Comparison of ENCODE assay signal across 11 cellular contexts in the genomic region with DNA sequence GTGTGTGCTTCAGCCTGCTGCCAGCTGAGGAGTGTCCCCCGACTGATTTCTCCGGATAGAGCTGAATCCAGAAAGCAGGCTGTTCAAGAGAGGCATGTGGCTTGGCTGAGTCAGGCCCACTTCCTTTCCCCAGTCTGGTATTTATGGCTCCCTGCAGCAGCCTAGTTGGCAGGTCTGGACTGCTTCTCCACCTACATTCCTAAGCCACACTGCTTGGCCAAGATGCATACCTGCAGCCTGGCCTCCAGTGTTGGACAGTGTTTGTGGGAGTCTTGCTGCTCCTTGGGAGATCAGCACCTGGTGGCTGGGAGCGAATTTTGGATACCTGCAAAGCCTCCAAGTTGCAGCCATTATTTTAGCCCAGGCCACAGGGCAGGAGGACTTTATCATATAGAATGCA.
A peak's percentile ranks its signal among the peaks of the same experiment; 100 is the strongest.
DNase-seq lines count a peak whose midpoint lies in the region; ATAC-seq, FAIRE-seq and TF ChIP-seq lines count a peak whose summit lies in the region.
"Had no signal": no experiment of that assay in that cellular context is flagged by ENCODE, and none has a peak within 500 bp of the region (broad histone marks: within the 10 kb centered on the region; RNA-seq: fewer than 3 reads in every experiment).

No MANE protein-coding gene starts in this region.

- TF ChIP-seq CTCF in IMR-90 (conservative IDR thresholded peaks at IDR 0.05; ENCODE audit: low read depth, low read length), result no peak
- TF ChIP-seq CTCF in astrocyte of the spinal cord (IDR thresholded peaks at IDR 0.05; ENCODE audit: low read depth, low read length), result no peak
- peak; percentile 22 to 54 (median 30) for TF ChIP-seq CTCF in keratinocyte (optimal IDR thresholded peaks at IDR 0.05 in 1 of 3, IDR thresholded peaks at IDR 0.05 in 1 of 3, conservative IDR thresholded peaks at IDR 0.05 in 1 of 3; ENCODE audit: extremely low read depth in 1 of 3, insufficient read depth in 2 of 3, low read length in 3 of 3)

- H3K36me3 ChIP-seq in IMR-90 (ENCODE audit: control insufficient read depth, insufficient read depth, low read length) (no peaks in the 10 kb centered on the region), keratinocyte (ENCODE audit: control insufficient read depth in 2 of 2, extremely low read depth in 1 of 2, insufficient read depth in 2 of 2, low read length in 2 of 2) (no peaks in the 10 kb centered on the region)
- H3K36me3 ChIP-seq: heart left ventricle had no signal

- H4K20me1 ChIP-seq in IMR-90 (ENCODE audit: insufficient read depth, low read length) (no peaks in the 10 kb centered on the region), keratinocyte (ENCODE audit: control insufficient read depth, extremely low read depth, insufficient read depth, low read length) (no peaks in the 10 kb centered on the region)

- H3K4me3 ChIP-seq in IMR-90 (ENCODE audit: insufficient read depth, low read depth, low read length) (no peak overlapping the region), astrocyte of the spinal cord (ENCODE audit: low read depth, low read length) (no peak overlapping the region), keratinocyte (ENCODE audit: control insufficient read depth in 2 of 3, extremely low read depth in 1 of 3, insufficient read depth in 2 of 3, low read depth in 1 of 3, low read length in 3 of 3) (peak overlapping the region in 1 of 3 experiments; percentile 19)
- H3K4me3 ChIP-seq: body of pancreas, heart left ventricle had no signal

- no peaks in the 10 kb centered on the region for H3K4me1 Mint-ChIP-seq in effector memory CD8-positive, alpha-beta T cell (ENCODE audit: low read depth in 2 of 2)

- POLR2A ChIA-PET in IMR-90 (lab: Charles Lee; ENCODE audit: unreplicated experiment), result no interaction called here

- dilution Hi-C loops in IMR-90 (cut with HindIII; ENCODE audit: low sequenced_read_pairs, unreplicated experiment), result no loop called here
- dilution Hi-C loops in keratinocyte (cut with MboI; ENCODE audit: extremely low pct_ligation_motif_present, low sequenced_read_pairs), result no loop called here

- no peak for TF ChIP-seq RAD21 in IMR-90 (IDR thresholded peaks at IDR 0.05; ENCODE audit: low read length)

- no peaks in the 10 kb centered on the region for H3K36me3 Mint-ChIP-seq in effector memory CD8-positive, alpha-beta T cell (ENCODE audit: insufficient read depth)

- H3K9me3 Mint-ChIP-seq in effector memory CD8-positive, alpha-beta T cell, result peaks cover 6 to 13% of the 10 kb centered on the region in 2 donors

- H3K14ac ChIP-seq in IMR-90 (replicated peaks; ENCODE audit: low read depth, low read length), result 0 out of 2 replicates have a peak overlapping the region, but pooled peaks have one; percentile 29

- peaks cover 2% of the 10 kb centered on the region for H3K4me1 ChIP-seq in IMR-90 (ENCODE audit: control insufficient read depth, insufficient read depth, low read length)
- peaks cover 27% of the 10 kb centered on the region for H3K4me1 ChIP-seq in keratinocyte (ENCODE audit: control insufficient read depth, extremely low read depth, insufficient read depth, low read length)
- H3K4me1 ChIP-seq: body of pancreas had no signal

- CTCF ChIA-PET in IMR-90 (lab: Yijun Ruan, JAX), result interaction anchor here (0.5 kb wide), 1 partner anchor 713 kb away, joined by 3 read pairs; no protein-coding TSS in a partner anchor

- ATAC-seq in IMR-90 (ENCODE audit: low read depth) (peak; percentile 48), HG02970 (IDR thresholded peaks at IDR 0.05; ENCODE audit: low FRiP score, unreplicated experiment) (no peak)
- ATAC-seq in effector memory CD8-positive, alpha-beta T cell (replicated peaks), result no peak
- ATAC-seq: body of pancreas, heart left ventricle had no signal

- no peaks in the 10 kb centered on the region for H3K27me3 ChIP-seq in IMR-90 (ENCODE audit: control insufficient read depth, insufficient read depth, low read length)
- no peaks in the 10 kb centered on the region for H3K27me3 ChIP-seq in keratinocyte (ENCODE audit: control insufficient read depth, extremely low read depth, insufficient read depth, low read length)
- H3K27me3 ChIP-seq: body of pancreas, heart left ventricle had no signal

- peak; percentile 95 for FAIRE-seq in keratinocyte (lab: Jason Lieb, UNC)

- H3K27ac ChIP-seq in IMR-90 (ENCODE audit: insufficient read depth, low read length), result no peak overlapping the region
- H3K27ac ChIP-seq in keratinocyte (ENCODE audit: control insufficient read depth, insufficient read depth, low read length), result peak overlapping the region; percentile 65
- H3K27ac ChIP-seq: body of pancreas, heart left ventricle had no signal

- 27% methylated on average over 2 of the region's 3 CpGs; no CpG with 5 or more reads in 1 of the 2 experiments for WGBS in IMR-90 (ENCODE audit: extremely low coverage in 2 of 2, insufficient read length in 1 of 2), 2 experiments

- no peak overlapping the region for H3K4me3 Mint-ChIP-seq in effector memory CD8-positive, alpha-beta T cell

- H4K91ac ChIP-seq in IMR-90 (ENCODE audit: insufficient read depth, low read depth, low read length), result peak overlapping the region; percentile 12; the same call in 1 of the 2 replicates

- no peak overlapping the region for H2AK9ac ChIP-seq in IMR-90 (replicated peaks; ENCODE audit: low read depth, low read length, poor library complexity)

- H3K4me2 ChIP-seq in IMR-90 (ENCODE audit: low read depth, low read length), result no peak overlapping the region
- peak overlapping the region; percentile 62 for H3K4me2 ChIP-seq in keratinocyte (ENCODE audit: control insufficient read depth, extremely low read depth, insufficient read depth, low read depth, low read length)

- no peak overlapping the region for H2BK15ac ChIP-seq in IMR-90 (ENCODE audit: low read depth, low read length)

- no peaks in the 10 kb centered on the region for H3K27me3 Mint-ChIP-seq in effector memory CD8-positive, alpha-beta T cell

- no peak for TF ChIP-seq POLR2A in IMR-90 (IDR thresholded peaks at IDR 0.05; ENCODE audit: low read depth, low read length)

- peak overlapping the region; percentile 61; the same call in 1 of the 2 replicates for H3K23ac ChIP-seq in IMR-90 (ENCODE audit: low read depth, low read length)

- H3K79me1 ChIP-seq in IMR-90 (ENCODE audit: low read depth in 1 of 2, low read length in 2 of 2), result no peaks in the 10 kb centered on the region

- H4K8ac ChIP-seq in IMR-90 (ENCODE audit: low read depth in 2 of 2, low read length in 2 of 2), result peak overlapping the region in 1 of 2 experiments; percentile 29; a peak in 1 of 4 replicates

- DNase-seq in IMR-90 (peak; percentile 34), astrocyte of the spinal cord (ENCODE audit: low read depth, low spot score) (peak; percentile 36), keratinocyte (ENCODE audit: low read depth, low spot score) (peak; percentile 64), ureter (ENCODE audit: low spot score) (peak; percentile 60), D341Med (ENCODE audit: low spot score) (no peak)
- no peak for DNase-seq in effector memory CD8-positive, alpha-beta T cell
- DNase-seq: heart left ventricle, NCI-H446 treated with DMSO at 0.1 percent for 48 hours, T-helper 1 cell had no signal

- H2BK5ac ChIP-seq in IMR-90 (ENCODE audit: low read depth, low read length, poor library complexity, severe bottlenecking), result no peak overlapping the region

- H3K56ac ChIP-seq in IMR-90 (ENCODE audit: extremely low read depth, insufficient read depth, low read length), result no peak overlapping the region

- H4K5ac ChIP-seq in IMR-90 (ENCODE audit: low read depth, low read length), result no peak overlapping the region

- peak overlapping the region; percentile 69; the same call in 1 of the 2 replicates for H2BK20ac ChIP-seq in IMR-90 (ENCODE audit: low read depth, low read length)

- H3K9me3 ChIP-seq in IMR-90 (ENCODE audit: control insufficient read depth, insufficient read depth, low read length) (no peaks in the 10 kb centered on the region; the same call in 1 of the 2 replicates), keratinocyte (ENCODE audit: control insufficient read depth, low read depth, low read length) (no peaks in the 10 kb centered on the region)
- H3K9me3 ChIP-seq: body of pancreas, heart left ventricle had no signal

- BruUV-seq in IMR-90 (replicated peaks; lab: Mats Ljungman, UMichigan), result no TSS peak

- H2AFZ ChIP-seq in IMR-90 (replicated peaks; ENCODE audit: low read length, poor library complexity) (peak overlapping the region; percentile 54), keratinocyte (ENCODE audit: control insufficient read depth, low read length) (peak overlapping the region; percentile 62)

- no peak overlapping the region for H3K27ac Mint-ChIP-seq in effector memory CD8-positive, alpha-beta T cell

- intact Hi-C loops in IMR-90 (cut with micrococcal nuclease), result loop anchor here (5.0 kb wide), 1 partner anchor 128 kb away; no protein-coding TSS in a partner anchor

- in situ Hi-C loops in IMR-90 (cut with MboI; ENCODE audit: low sequenced_read_pairs), result no loop called here
- in situ Hi-C loops in astrocyte of the spinal cord (cut with HindIII; ENCODE audit: low sequenced_read_pairs), result no loop called here

- H3K9ac ChIP-seq in IMR-90 (ENCODE audit: low read depth, low read length) (no peak overlapping the region), keratinocyte (ENCODE audit: control insufficient read depth, extremely low read depth, insufficient read depth, low read length) (peak overlapping the region; percentile 26)

- H3K79me2 ChIP-seq in keratinocyte (ENCODE audit: control insufficient read depth, insufficient read depth, low read length), result no peaks in the 10 kb centered on the region

- H3K9me1 ChIP-seq in IMR-90 (ENCODE audit: insufficient read depth, low read length) (peaks cover 11% of the 10 kb centered on the region), keratinocyte (ENCODE audit: control insufficient read depth, extremely low read depth, insufficient read depth, low read length) (no peaks in the 10 kb centered on the region)

- no peak overlapping the region for H3K18ac ChIP-seq in IMR-90 (ENCODE audit: low read depth, low read length)

- no peak overlapping the region for H3K4ac ChIP-seq in IMR-90 (ENCODE audit: low read depth, low read length)

- H2AK5ac ChIP-seq in IMR-90 (ENCODE audit: low read depth, low read length), result no peak overlapping the region; the same call in 1 of the 2 replicates

- peak overlapping the region; percentile 73 for H2BK120ac ChIP-seq in IMR-90 (ENCODE audit: low read depth, low read length)

TF ChIP-seq in IMR-90, 13 proteins besides CTCF, POLR2A, EP300 and RAD21 (continues in another document):
- TF ChIP-seq MAZ (IDR thresholded peaks at IDR 0.05; ENCODE audit: borderline replicate concordance, low read depth, low read length) (no peak), MAFK (IDR thresholded peaks at IDR 0.05; ENCODE audit: low read depth, low read length) (no peak), NFE2L2 (IDR thresholded peaks at IDR 0.05; ENCODE audit: low read depth, low read length) (no peak)

Comparison
In these comparisons a context has a peak if more than half of its experiments do, and no peak if none do; other contexts are left out.
1. DNase-seq: peak in IMR-90 (single experiment), astrocyte of the spinal cord (single experiment), keratinocyte (single experiment) and ureter (single experiment); none in effector memory CD8-positive, alpha-beta T cell (0 of 3) and D341Med (single experiment).
2. CTCF ChIP-seq: peak in keratinocyte (3 of 3); none in IMR-90 (single experiment) and astrocyte of the spinal cord (single experiment).